In the genomic region with DNA sequence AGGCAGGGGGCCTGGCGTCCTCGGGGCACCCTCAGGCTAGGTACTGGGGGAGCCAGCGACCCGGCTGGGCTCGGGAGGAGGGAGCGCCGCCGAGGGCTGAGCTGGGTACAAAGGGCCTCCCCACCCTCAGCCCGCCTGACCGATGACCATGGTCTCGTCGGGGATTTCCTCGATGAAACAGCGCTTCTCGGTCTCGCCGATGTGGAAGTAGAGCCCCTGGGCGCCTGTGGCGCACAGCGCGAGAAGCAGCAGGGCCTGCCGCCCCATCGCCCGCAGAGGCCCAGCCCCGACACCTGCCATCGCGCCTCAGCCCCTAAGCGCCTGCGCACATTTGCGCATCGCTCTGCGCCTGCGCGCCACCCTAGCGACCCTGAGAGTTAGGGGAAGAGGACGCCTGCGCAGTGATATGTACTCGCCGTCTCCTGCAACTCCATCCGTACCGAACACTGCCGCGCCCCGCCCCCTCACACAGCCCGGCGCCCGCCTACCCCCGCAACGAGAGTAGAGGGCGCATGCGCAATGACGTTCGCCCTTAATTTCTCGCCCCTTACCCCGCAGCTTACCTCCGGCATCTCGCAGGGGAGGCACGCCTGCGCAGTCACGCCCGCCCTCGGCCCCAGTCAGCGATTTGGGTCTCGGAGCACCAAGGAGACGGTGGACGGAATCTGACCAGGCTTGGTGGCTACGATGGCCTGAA, we compare ENCODE assay signal across 8 cellular contexts. TPM values are rescaled to one million over a fixed set of nuclear protein-coding genes. Genes with fewer than 3 reads are reported as not detected.
DNase-seq lines count a peak whose midpoint lies in the region; ATAC-seq and TF ChIP-seq lines count a peak whose summit lies in the region.

TSS of gene TMED4 (minus strand) at position 325 of the 697 bp plus-strand sequence. CDS start at position 300, 25 bp downstream.

- ATAC-seq in HG02759 (IDR thresholded peaks at IDR 0.05; ENCODE audit: unreplicated experiment): peak; percentile 91
- peak; percentile 99 for ATAC-seq in Right ventricle myocardium inferior

- intact Hi-C loops in Right ventricle myocardium inferior (cut with DNase I) (loop anchor here (1.0 to 10.0 kb wide), 2 partner anchors 215 to 403 kb away; no protein-coding TSS in a partner anchor), ovary (cut with DNase I) (loop anchor here in 2 of 4 donors (5.0 to 10.0 kb wide), 2 partner anchors 173 to 265 kb away; partner anchors contain the start of gene H2AZ2 (in 1 of the 2)), thyroid gland (cut with DNase I) (no loop called here)

- DNase-seq in GM12864 (ENCODE audit: low read depth) (peak; percentile 96), NCI-H1417 (lab: John Stamatoyannopoulos, UW) (peak; percentile 98 to 100 (median 99)), SW 1271 (lab: John Stamatoyannopoulos, UW) (peak; percentile 89 to 98), Right ventricle myocardium inferior (ENCODE audit: missing footprints) (peak; percentile 100), ovary (peak; percentile 100), thyroid gland (peak; percentile 100)
- peak; percentile 100 for DNase-seq in activated naive CD8-positive, alpha-beta T cell treated with anti-CD3 and anti-CD28 coated beads, Interleukin-2, amount 50 U/mL, for 16 hours (ENCODE audit: low read depth, low spot score)

- TF ChIP-seq EP300 in ovary (IDR thresholded peaks at IDR 0.05): no peak

- no peak for TF ChIP-seq CTCF in GM12864 (IDR thresholded peaks at IDR 0.05; ENCODE audit: low read depth, low read length, missing control alignments)
- no peak for TF ChIP-seq CTCF in ovary (IDR thresholded peaks at IDR 0.05)
- no peak for TF ChIP-seq CTCF in thyroid gland (IDR thresholded peaks at IDR 0.05)

- H3K4me3 ChIP-seq in GM12864 (ENCODE audit: low read depth, low read length) (peak within 1 kb of the TSS; percentile 94), ovary (peak within 1 kb of the TSS; percentile 99), thyroid gland (replicated peaks in 1 of 3) (peak within 1 kb of the TSS; percentile 67 to 97 (median 82))

- peak; percentile 70 for TF ChIP-seq POLR2A in ovary (IDR thresholded peaks at IDR 0.05)
- TF ChIP-seq POLR2A in thyroid gland (IDR thresholded peaks at IDR 0.05): peak; percentile 71 to 96

- no peaks in the 10 kb centered on the region for H3K36me3 ChIP-seq in ovary
- H3K36me3 ChIP-seq in thyroid gland: peaks cover 16 to 21% of the 10 kb centered on the region in 2 donors

- WGBS in ovary, 3 donors: 0% methylated on average over 38 to 67 of the region's 67 CpGs
- 1% methylated on average over 12 to 22 of the region's 67 CpGs for WGBS in thyroid gland, 2 donors

- H3K9me3 ChIP-seq in ovary (no peaks in the 10 kb centered on the region), thyroid gland (no peaks in the 10 kb centered on the region)

- H3K27ac ChIP-seq in ovary (peak within 1 kb of the TSS; percentile 85 to 98), thyroid gland (peak within 1 kb of the TSS; percentile 94 to 98 (median 98))

- H3K27me3 ChIP-seq in ovary: no peaks in the 10 kb centered on the region
- H3K27me3 ChIP-seq in thyroid gland: no peaks in the 10 kb centered on the region

- H3K4me1 ChIP-seq in ovary (ENCODE audit: insufficient read depth): peaks cover 7% of the 10 kb centered on the region
- peaks cover 8 to 34% of the 10 kb centered on the region in 2 donors for H3K4me1 ChIP-seq in thyroid gland

RNA-seq across cellular contexts. Expression of gene TMED4, which starts in this region (rescaled TPM):
- total RNA-seq in Right ventricle myocardium inferior (49.7 TPM), ovary (100 to 1,000 TPM in 2 of 7 donors, 10 to 100 TPM in 5; 74.9 to 155 (median 95.9) TPM), thyroid gland (100 to 1,000 TPM; 240 to 522 (median 435) TPM)
- 100 to 1,000 TPM in 1 of 2 donors, 10 to 100 TPM in 1; 79.3 to 106 TPM for polyA plus RNA-seq in ovary

Comparison
In these comparisons a context has a peak if more than half of its experiments do, and no peak if none do; other contexts are left out.
1. Peak in every context shown above with its lines: DNase-seq, ATAC-seq, H3K4me3 ChIP-seq and H3K27ac ChIP-seq.